ENCODE assay signal across 14 cellular contexts in the genomic region with DNA sequence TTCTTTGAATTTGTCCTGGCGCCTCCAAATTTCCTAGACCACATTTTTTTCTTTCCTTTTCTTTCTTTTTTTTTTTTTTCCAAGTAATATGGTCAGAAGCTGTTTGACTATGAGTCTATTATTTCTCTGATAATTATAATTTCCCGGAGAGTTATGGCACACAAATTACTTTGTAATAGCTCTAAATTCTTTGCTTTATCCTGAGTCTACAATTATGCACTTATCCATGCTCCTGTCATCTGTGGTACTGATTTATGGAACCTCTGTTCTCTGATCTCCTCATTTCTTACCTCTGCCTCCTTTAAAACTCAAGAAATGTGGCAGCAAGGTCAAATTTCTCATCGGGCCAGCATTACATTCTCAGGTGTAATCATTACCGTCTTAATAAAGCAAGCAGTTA.
DNase-seq lines count a peak whose midpoint lies in the region; ATAC-seq, FAIRE-seq and TF ChIP-seq lines count a peak whose summit lies in the region.
"Had no signal": no experiment of that assay in that cellular context is flagged by ENCODE, and none has a peak within 500 bp of the region (broad histone marks: within the 10 kb centered on the region; RNA-seq: fewer than 3 reads in every experiment).

No MANE protein-coding gene starts in this region.

- intact Hi-C loops in endothelial cell of umbilical vein (cut with micrococcal nuclease), result loop anchor here (1.0 to 10.0 kb wide), 12 partner anchors 139 to 1850 kb away; a partner anchor contains a TSS
- intact Hi-C loops in sigmoid colon (cut with DNase I), result loop anchor here (2.0 to 5.0 kb wide), 2 partner anchors 139 to 330 kb away; no protein-coding TSS in a partner anchor
- intact Hi-C loops in dorsolateral prefrontal cortex (cut with DNase I), result no loop called here

- POLR2A ChIA-PET in HEK293T (lab: Yijun Ruan, JAX) (no interaction called here), endothelial cell of umbilical vein (lab: Charles Lee) (no interaction called here)

- TF ChIP-seq EP300 in sigmoid colon (IDR thresholded peaks at IDR 0.05), result no peak

- H3K9me3 Mint-ChIP-seq in activated T-helper 17 cell treated with anti-CD3 and anti-CD28 coated beads, Interleukin-2, amount 50 U/mL, for 72 hours, result no peaks in the 10 kb centered on the region
- H3K9me3 Mint-ChIP-seq: activated CD4-positive, alpha-beta T cell treated with anti-CD3 and anti-CD28 coated beads, Interleukin-2, amount 10 ng/mL, durations not matched to agents 24 days and 14 days; neural progenitor cell had no signal

- H3K4me2 ChIP-seq in endothelial cell of umbilical vein (ENCODE audit: insufficient read depth, low read length), result peak overlapping the region; percentile 47
- H3K4me2 ChIP-seq: neural progenitor cell had no signal

- no peak for ATAC-seq in activated T-helper 17 cell treated with anti-CD3 and anti-CD28 coated beads, Interleukin-2, amount 50 U/mL, for 72 hours (replicated peaks)
- ATAC-seq in HG03469 (IDR thresholded peaks at IDR 0.05; ENCODE audit: unreplicated experiment), result no peak

- 57 to 82% methylated on average over 4 of the region's 4 CpGs for WGBS in sigmoid colon, 2 donors

- no peak overlapping the region for H3K4me3 Mint-ChIP-seq in activated T-helper 17 cell treated with anti-CD3 and anti-CD28 coated beads, Interleukin-2, amount 50 U/mL, for 72 hours
- H3K4me3 Mint-ChIP-seq: activated CD4-positive, alpha-beta T cell treated with anti-CD3 and anti-CD28 coated beads, Interleukin-2, amount 10 ng/mL, durations not matched to agents 24 days and 14 days; neural progenitor cell had no signal

- H3K36me3 ChIP-seq in endothelial cell of umbilical vein (ENCODE audit: control insufficient read depth in 2 of 2, extremely low read depth in 1 of 2, insufficient read depth in 2 of 2, low read length in 2 of 2) (no peaks in the 10 kb centered on the region), sigmoid colon (no peaks in the 10 kb centered on the region)
- H3K36me3 ChIP-seq: neural progenitor cell had no signal

- no peak for FAIRE-seq in endothelial cell of umbilical vein (lab: Jason Lieb, UNC)
- FAIRE-seq in H54 (lab: Jason Lieb, UNC), result no peak
- FAIRE-seq: endometrium had no signal

- H3K9ac ChIP-seq in endothelial cell of umbilical vein (replicated peaks; ENCODE audit: extremely low read depth, insufficient read depth, low read length), result peak overlapping the region; percentile 39
- H3K9ac ChIP-seq: neural progenitor cell had no signal

- TF ChIP-seq POLR2A in endothelial cell of umbilical vein (IDR thresholded peaks at IDR 0.05; ENCODE audit: low read depth, low read length) (no peak), sigmoid colon (IDR thresholded peaks at IDR 0.05) (no peak), H54 (IDR thresholded peaks at IDR 0.05; ENCODE audit: low read depth, low read length) (no peak)

- dilution Hi-C loops in endothelial cell of umbilical vein (cut with MboI; ENCODE audit: extremely low pct_ligation_motif_present, low sequenced_read_pairs), result no loop called here

- no peak overlapping the region for H3K4me3 ChIP-seq in endothelial cell of umbilical vein (replicated peaks in 1 of 3; ENCODE audit: insufficient read depth in 1 of 3, low read depth in 1 of 3, low read length in 3 of 3)
- no peak overlapping the region for H3K4me3 ChIP-seq in sigmoid colon
- no peak overlapping the region for H3K4me3 ChIP-seq in dorsolateral prefrontal cortex
- H3K4me3 ChIP-seq: neural progenitor cell had no signal

- no peaks in the 10 kb centered on the region for H3K9me1 ChIP-seq in endothelial cell of umbilical vein (replicated peaks; ENCODE audit: control insufficient read depth, extremely low read depth, insufficient read depth, low read length)

- H3K4me1 ChIP-seq in endothelial cell of umbilical vein (ENCODE audit: control insufficient read depth, extremely low read depth, insufficient read depth, low read length), result peaks cover 9% of the 10 kb centered on the region
- H3K4me1 ChIP-seq in sigmoid colon, result peaks cover 0 to 23% (median 22%) of the 10 kb centered on the region in 4 donors
- H3K4me1 ChIP-seq: neural progenitor cell had no signal

- H3K27ac ChIP-seq in endothelial cell of umbilical vein (ENCODE audit: insufficient read depth, low read depth, low read length) (no peak overlapping the region), sigmoid colon (peak overlapping the region; percentile 38 to 69 (median 46)), dorsolateral prefrontal cortex (peak overlapping the region in 6 of 59 donors; percentile 0 to 29 (median 12))
- H3K27ac ChIP-seq: neural progenitor cell had no signal

- no peaks in the 10 kb centered on the region for H3K4me1 Mint-ChIP-seq in activated T-helper 17 cell treated with anti-CD3 and anti-CD28 coated beads, Interleukin-2, amount 50 U/mL, for 72 hours
- H3K4me1 Mint-ChIP-seq: activated CD4-positive, alpha-beta T cell treated with anti-CD3 and anti-CD28 coated beads, Interleukin-2, amount 10 ng/mL, durations not matched to agents 24 days and 14 days had no signal

- no peak for TF ChIP-seq CTCF in endothelial cell of umbilical vein (IDR thresholded peaks at IDR 0.05; ENCODE audit: extremely low read depth in 1 of 2, insufficient read depth in 1 of 2, low read depth in 1 of 2, low read length in 2 of 2)
- no peak for TF ChIP-seq CTCF in sigmoid colon (IDR thresholded peaks at IDR 0.05)
- TF ChIP-seq CTCF in dorsolateral prefrontal cortex (IDR thresholded peaks at IDR 0.05 in 54 of 56, conservative IDR thresholded peaks at IDR 0.05 in 2 of 56; ENCODE audit: low read depth in 1 of 56, partially characterized antibody in 56 of 56), result no peak

- no peaks in the 10 kb centered on the region for H4K20me1 ChIP-seq in endothelial cell of umbilical vein (replicated peaks; ENCODE audit: control insufficient read depth, extremely low read depth, insufficient read depth, low read length)

- CTCF ChIA-PET in HEK293T (lab: Yijun Ruan, JAX) (interaction anchor here (1.3 kb wide), 1 partner anchor 14 kb away, joined by 4 read pairs; no protein-coding TSS in a partner anchor), endothelial cell of umbilical vein (lab: Charles Lee) (interaction anchor here (0.7 to 2.5 kb wide), 11 partner anchors 11 to 861 kb away, joined by 3 to 20 read pairs (median 12); no protein-coding TSS in a partner anchor)

- no TSS peak for BruUV-seq in endothelial cell of umbilical vein (replicated peaks; lab: Mats Ljungman, UMichigan)

- no peak for DNase-seq in HEK293T (ENCODE audit: extremely low spot score)
- DNase-seq in NCI-H2227 treated with DMSO at 0.1 percent for 48 hours (lab: John Stamatoyannopoulos, UW), result peak; percentile 93
- DNase-seq in endothelial cell of umbilical vein (ENCODE audit: low read depth, low spot score), result no peak
- DNase-seq in sigmoid colon, result no peak
- DNase-seq in H54 (ENCODE audit: insufficient read length, low spot score), result no peak
- DNase-seq in dorsolateral prefrontal cortex, result no peak
- DNase-seq: activated CD4-positive, alpha-beta T cell treated with anti-CD3 and anti-CD28 coated beads, Interleukin-2, amount 10 ng/mL, durations not matched to agents 24 days and 14 days; activated CD8-positive, alpha-beta memory T cell treated with anti-CD3 and anti-CD28 coated beads, Interleukin-2, amount 50 U/mL, for 48 hours; activated naive CD4-positive, alpha-beta T cell; NCI-H1092 treated with DMSO at 0.1 percent for 48 hours had no signal

- H3K27me3 Mint-ChIP-seq in activated T-helper 17 cell treated with anti-CD3 and anti-CD28 coated beads, Interleukin-2, amount 50 U/mL, for 72 hours, result no peaks in the 10 kb centered on the region
- H3K27me3 Mint-ChIP-seq: activated CD4-positive, alpha-beta T cell treated with anti-CD3 and anti-CD28 coated beads, Interleukin-2, amount 10 ng/mL, durations not matched to agents 24 days and 14 days had no signal

- H3K79me2 ChIP-seq in endothelial cell of umbilical vein (ENCODE audit: control insufficient read depth, insufficient read depth, low read length), result no peaks in the 10 kb centered on the region

- H3K9me3 ChIP-seq in endothelial cell of umbilical vein (replicated peaks; ENCODE audit: control insufficient read depth, insufficient read depth, low read length) (no peaks in the 10 kb centered on the region), sigmoid colon (no peaks in the 10 kb centered on the region)

- no peaks in the 10 kb centered on the region for H3K36me3 Mint-ChIP-seq in activated T-helper 17 cell treated with anti-CD3 and anti-CD28 coated beads, Interleukin-2, amount 50 U/mL, for 72 hours (ENCODE audit: low read depth)
- H3K36me3 Mint-ChIP-seq: neural progenitor cell had no signal

- no peak overlapping the region for H3K27ac Mint-ChIP-seq in activated T-helper 17 cell treated with anti-CD3 and anti-CD28 coated beads, Interleukin-2, amount 50 U/mL, for 72 hours
- H3K27ac Mint-ChIP-seq: activated CD4-positive, alpha-beta T cell treated with anti-CD3 and anti-CD28 coated beads, Interleukin-2, amount 10 ng/mL, durations not matched to agents 24 days and 14 days had no signal

- peak overlapping the region; percentile 83 for H2AFZ ChIP-seq in endothelial cell of umbilical vein (ENCODE audit: low read depth, low read length)
- H2AFZ ChIP-seq: neural progenitor cell had no signal

- H3K27me3 ChIP-seq in endothelial cell of umbilical vein (ENCODE audit: control insufficient read depth in 2 of 2, insufficient read depth in 2 of 2, low read length in 2 of 2), result no peaks in the 10 kb centered on the region
- no peaks in the 10 kb centered on the region for H3K27me3 ChIP-seq in sigmoid colon
- no peaks in the 10 kb centered on the region for H3K27me3 ChIP-seq in dorsolateral prefrontal cortex
- H3K27me3 ChIP-seq: neural progenitor cell had no signal

TF ChIP-seq in HEK293T, 16 proteins besides CTCF, POLR2A, EP300 and RAD21:
- TF ChIP-seq, protein P1, sequence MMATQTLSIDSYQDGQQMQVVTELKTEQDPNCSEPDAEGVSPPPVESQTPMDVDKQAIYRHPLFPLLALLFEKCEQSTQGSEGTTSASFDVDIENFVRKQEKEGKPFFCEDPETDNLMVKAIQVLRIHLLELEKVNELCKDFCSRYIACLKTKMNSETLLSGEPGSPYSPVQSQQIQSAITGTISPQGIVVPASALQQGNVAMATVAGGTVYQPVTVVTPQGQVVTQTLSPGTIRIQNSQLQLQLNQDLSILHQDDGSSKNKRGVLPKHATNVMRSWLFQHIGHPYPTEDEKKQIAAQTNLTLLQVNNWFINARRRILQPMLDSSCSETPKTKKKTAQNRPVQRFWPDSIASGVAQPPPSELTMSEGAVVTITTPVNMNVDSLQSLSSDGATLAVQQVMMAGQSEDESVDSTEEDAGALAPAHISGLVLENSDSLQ (IDR thresholded peaks at IDR 0.05), result peak; percentile 55
- no peak for TF ChIP-seq FOXK2 (IDR thresholded peaks at IDR 0.05)

TF ChIP-seq in endothelial cell of umbilical vein, 7 proteins besides CTCF, POLR2A, EP300 and RAD21:
- TF ChIP-seq POLR2AphosphoS5 (IDR thresholded peaks at IDR 0.05; ENCODE audit: insufficient read depth, low read depth, low read length) (no peak), GATA2 (IDR thresholded peaks at IDR 0.05; ENCODE audit: insufficient read depth, insufficient read length, low read depth, low read length) (no peak)
- TF ChIP-seq, protein P2, sequence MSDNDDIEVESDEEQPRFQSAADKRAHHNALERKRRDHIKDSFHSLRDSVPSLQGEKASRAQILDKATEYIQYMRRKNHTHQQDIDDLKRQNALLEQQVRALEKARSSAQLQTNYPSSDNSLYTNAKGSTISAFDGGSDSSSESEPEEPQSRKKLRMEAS (IDR thresholded peaks at IDR 0.05; ENCODE audit: insufficient read depth, insufficient read length), result no peak

Comparison
In these comparisons a context has a peak if more than half of its experiments do, and no peak if none do; other contexts are left out.
1. intact Hi-C loops: an anchor here in endothelial cell of umbilical vein (1.0 to 10.0 kb wide) and sigmoid colon (2.0 to 5.0 kb wide); none called in dorsolateral prefrontal cortex.